ENCODE assay signal across 23 cellular contexts in genomic region chr15:85091990-85092389, GRCh38.
DNase-seq lines count a peak whose midpoint lies in the region; ATAC-seq and TF ChIP-seq lines count a peak whose summit lies in the region.
"Had no signal": no experiment of that assay in that cellular context is flagged by ENCODE, and none has a peak within 500 bp of the region (broad histone marks: within the 10 kb centered on the region; RNA-seq: fewer than 3 reads in every experiment).

No MANE protein-coding gene starts in this region.

- H3K4me1 ChIP-seq in endodermal cell (ENCODE audit: control insufficient read depth, insufficient read depth, low read length), result no peaks in the 10 kb centered on the region
- H3K4me1 ChIP-seq in transverse colon, result no peaks in the 10 kb centered on the region
- H3K4me1 ChIP-seq: Peyer's patch, SJSA1 had no signal

- DNase-seq in Ammon's horn (ENCODE audit: low spot score), result peak; percentile 66
- no peak for DNase-seq in endodermal cell
- DNase-seq in midbrain (lab: John Stamatoyannopoulos, UW), result peak; percentile 48
- peak; percentile 64 for DNase-seq in superior temporal gyrus (ENCODE audit: extremely low spot score)
- DNase-seq in transverse colon, result no peak
- DNase-seq: 8988T; AML-193; Calu3; CD8-positive, alpha-beta memory T cell; DMS153; MV-4-11; NCI-H1694; NCI-H2081; NCI-H2171; NCI-H345; NCI-H524; NCI-H774; Peyer's patch had no signal

- no peak for TF ChIP-seq EP300 in transverse colon (IDR thresholded peaks at IDR 0.05; ENCODE audit: low read depth)

- 84% methylated on average over 2 of the region's 2 CpGs; no CpG with 5 or more reads in 1 of the 2 experiments for WGBS in endodermal cell (ENCODE audit: insufficient coverage in 1 of 2, insufficient read length in 1 of 2), 2 experiments
- 67 to 94% methylated on average over 1 to 2 of the region's 2 CpGs for WGBS in transverse colon (ENCODE audit: low coverage in 1 of 2), 2 donors

- no peak overlapping the region for H3K4me3 Mint-ChIP-seq in endodermal cell
- H3K4me3 Mint-ChIP-seq: CD8-positive, alpha-beta memory T cell; IgD-negative memory B cell had no signal

- peaks cover 9% of the 10 kb centered on the region for H3K9me3 ChIP-seq in endodermal cell (ENCODE audit: control insufficient read depth, low read length)
- no peaks in the 10 kb centered on the region for H3K9me3 ChIP-seq in transverse colon
- H3K9me3 ChIP-seq: Peyer's patch, SJSA1 had no signal

- no peaks in the 10 kb centered on the region for H3K4me1 Mint-ChIP-seq in endodermal cell
- H3K4me1 Mint-ChIP-seq: CD8-positive, alpha-beta memory T cell; IgD-negative memory B cell had no signal

- H3K27ac ChIP-seq in endodermal cell (ENCODE audit: low read depth, low read length) (peak overlapping the region; percentile 36), transverse colon (no peak overlapping the region)
- H3K27ac ChIP-seq: C4-2B, Peyer's patch, SJSA1 had no signal

- no peak for TF ChIP-seq POLR2A in transverse colon (IDR thresholded peaks at IDR 0.05)

- no peak overlapping the region for H3K9ac ChIP-seq in endodermal cell (ENCODE audit: extremely low read depth, low read length, poor library complexity, severe bottlenecking)

- no peak overlapping the region for H3K4me3 ChIP-seq in endodermal cell (ENCODE audit: low read length)
- no peak overlapping the region for H3K4me3 ChIP-seq in transverse colon
- H3K4me3 ChIP-seq: Peyer's patch, SJSA1 had no signal

- H3K9me3 Mint-ChIP-seq in endodermal cell, result peaks cover 8% of the 10 kb centered on the region
- H3K9me3 Mint-ChIP-seq: CD8-positive, alpha-beta memory T cell; IgD-negative memory B cell had no signal

- H3K36me3 ChIP-seq in endodermal cell (ENCODE audit: control insufficient read depth, insufficient read depth, low read length) (peaks cover 8% of the 10 kb centered on the region), transverse colon (peaks cover 0 to 48% (median 3%) of the 10 kb centered on the region in 4 donors)

- intact Hi-C loops in transverse colon (cut with DNase I; ENCODE audit: low total_unique reads), result no loop called here

- H3K27me3 Mint-ChIP-seq in endodermal cell (ENCODE audit: insufficient read depth), result no peaks in the 10 kb centered on the region
- H3K27me3 Mint-ChIP-seq: CD8-positive, alpha-beta memory T cell; IgD-negative memory B cell had no signal

- H3K27me3 ChIP-seq in endodermal cell (ENCODE audit: control insufficient read depth, insufficient read depth, low read length, poor library complexity, severe bottlenecking) (no peaks in the 10 kb centered on the region), transverse colon (no peaks in the 10 kb centered on the region)
- H3K27me3 ChIP-seq: Peyer's patch, SJSA1 had no signal

- no peak for TF ChIP-seq CTCF in endodermal cell (conservative IDR thresholded peaks at IDR 0.05)
- no peak for TF ChIP-seq CTCF in transverse colon (IDR thresholded peaks at IDR 0.05)

- ATAC-seq in GM21619 (IDR thresholded peaks at IDR 0.05; ENCODE audit: unreplicated experiment) (no peak), HG03045 (IDR thresholded peaks at IDR 0.05; ENCODE audit: unreplicated experiment) (no peak)

- H3K27ac Mint-ChIP-seq in endodermal cell, result no peak overlapping the region
- H3K27ac Mint-ChIP-seq: IgD-negative memory B cell had no signal

- in situ Hi-C loops in transverse colon (cut with MboI; ENCODE audit: low pct_ligation_motif_present in 1 of 4, low pct_unique_long_range_greater_than_20kb in 1 of 4, low sequenced_read_pairs in 3 of 4), result no loop called here

- H3K36me3 Mint-ChIP-seq in endodermal cell (ENCODE audit: low read depth), result peaks cover 9% of the 10 kb centered on the region

Comparison
In these comparisons a context has a peak if more than half of its experiments do, and no peak if none do; other contexts are left out.
1. DNase-seq: peak in Ammon's horn (single experiment), midbrain (single experiment) and superior temporal gyrus (single experiment); none in endodermal cell (single experiment) and transverse colon (single experiment).